ENCODE assay signal across 8 cellular contexts in the genomic region with DNA sequence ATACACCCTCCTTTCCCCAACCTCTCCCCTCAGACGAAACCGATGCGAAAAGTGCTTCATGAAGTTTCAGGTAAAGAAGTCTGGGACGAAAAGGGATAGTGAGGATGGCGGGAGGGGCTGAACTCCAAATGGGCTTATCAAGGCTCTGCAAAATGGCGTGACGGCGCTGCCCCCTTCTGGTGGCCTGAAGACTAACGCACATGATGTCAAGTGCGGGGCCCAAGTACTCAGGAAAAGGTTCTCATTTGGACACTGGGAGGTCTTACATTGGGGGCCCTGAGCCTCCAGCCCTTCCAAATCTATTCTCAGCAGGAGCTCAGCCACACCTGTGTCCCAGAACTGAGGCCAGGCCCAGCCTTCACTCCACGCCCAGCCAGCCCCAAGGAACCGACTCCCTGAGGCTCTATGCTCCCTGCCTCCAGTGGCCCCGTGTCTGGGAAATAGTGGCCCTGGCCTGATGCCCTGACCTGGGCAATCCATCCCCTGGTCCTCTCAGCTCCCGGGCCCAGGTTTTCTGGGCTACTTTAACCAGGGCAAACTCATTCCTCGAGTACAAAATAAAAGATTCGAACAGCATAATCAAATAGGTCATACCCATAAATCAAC.
DNase-seq lines count a peak whose midpoint lies in the region; ATAC-seq and TF ChIP-seq lines count a peak whose summit lies in the region.

No MANE protein-coding gene starts in this region.

- peak; percentile 87 for TF ChIP-seq CTCF in C4-2B (conservative IDR thresholded peaks at IDR 0.05)
- peak; percentile 81 for TF ChIP-seq CTCF in epithelial cell of proximal tubule (conservative IDR thresholded peaks at IDR 0.05; ENCODE audit: low read depth, low read length)
- peak; percentile 74 for TF ChIP-seq CTCF in parathyroid adenoma (IDR thresholded peaks at IDR 0.05)

- DNase-seq in H7, result peak; percentile 88
- peak; percentile 41 for DNase-seq in RKO (ENCODE audit: low spot score)
- DNase-seq in epithelial cell of proximal tubule (ENCODE audit: low read depth), result no peak
- no peak for DNase-seq in NCI-H2171 treated with DMSO at 0.1 percent for 48 hours (lab: John Stamatoyannopoulos, UW)

- no peaks in the 10 kb centered on the region for H3K4me1 ChIP-seq in parathyroid adenoma

- no peak overlapping the region for H3K4me2 ChIP-seq in parathyroid adenoma (ENCODE audit: low read length)

- no peaks in the 10 kb centered on the region for H3K9me3 ChIP-seq in parathyroid adenoma (ENCODE audit: control insufficient read depth, low read length)

- no peak overlapping the region for H3K4me3 ChIP-seq in H7 (ENCODE audit: insufficient read depth, low read depth, low read length)
- no peak overlapping the region for H3K4me3 ChIP-seq in epithelial cell of proximal tubule (ENCODE audit: low read depth, low read length)
- H3K4me3 ChIP-seq in parathyroid adenoma (ENCODE audit: low read depth, low read length), result no peak overlapping the region

- peaks cover 4% of the 10 kb centered on the region; the same call in 1 of the 2 replicates for H3K27me3 ChIP-seq in H7 (ENCODE audit: control insufficient read depth, insufficient read depth, low read length)
- no peaks in the 10 kb centered on the region for H3K27me3 ChIP-seq in parathyroid adenoma (ENCODE audit: control insufficient read depth, insufficient read depth, low read length)

- no peaks in the 10 kb centered on the region for H3K79me2 ChIP-seq in parathyroid adenoma

- H3K36me3 ChIP-seq in H7 (replicated peaks; ENCODE audit: control insufficient read depth, insufficient read depth, low read length) (no peaks in the 10 kb centered on the region), parathyroid adenoma (ENCODE audit: control insufficient read depth, insufficient read depth, low read length) (no peaks in the 10 kb centered on the region)

- no peak overlapping the region for H2AFZ ChIP-seq in parathyroid adenoma

- no peak overlapping the region for H3K9ac ChIP-seq in parathyroid adenoma

- no peak overlapping the region for H3K27ac ChIP-seq in C4-2B
- H3K27ac ChIP-seq in parathyroid adenoma, result no peak overlapping the region

- ATAC-seq in HG03108 (IDR thresholded peaks at IDR 0.05; ENCODE audit: unreplicated experiment) (no peak), HG03439 (IDR thresholded peaks at IDR 0.05; ENCODE audit: unreplicated experiment) (no peak)

Comparison
In these comparisons a context has a peak if more than half of its experiments do, and no peak if none do; other contexts are left out.
1. DNase-seq: peak in H7 (single experiment) and RKO (single experiment); none in epithelial cell of proximal tubule (single experiment) and NCI-H2171 treated with DMSO at 0.1 percent for 48 hours (single experiment).
2. Peak in every context shown above with its lines, with median percentiles within 50 percentile points of each other: CTCF ChIP-seq.